In genomic region chr3:185112186-185112585, GRCh38 we compare ENCODE assay signal across 9 cellular contexts. TPM values are rescaled to one million over a fixed set of nuclear protein-coding genes. Genes with fewer than 3 reads are reported as not detected.
"Had no signal": no experiment of that assay in that cellular context is flagged by ENCODE, and none has a peak within 500 bp of the region (broad histone marks: within the 10 kb centered on the region; RNA-seq: fewer than 3 reads in every experiment).

No MANE protein-coding gene starts in this region.

- H3K4me2 ChIP-seq: GM23338 had no signal

- H3K27ac ChIP-seq: GM23248 had no signal

- ATAC-seq: GM23338, HCT116 had no signal

- H2AFZ ChIP-seq: GM23248, GM23338 had no signal

- H3K36me3 ChIP-seq: HAP-1 had no signal

- H3K9me3 ChIP-seq: HAP-1 had no signal

- DNase-seq: GM23248, GOT3, H7, H9, HCEC 1CT, HFFc6 had no signal

- H3K9ac ChIP-seq: GM23248 had no signal

- H3K4me3 ChIP-seq: GM23248, GM23338, HAP-1 had no signal

RNA-seq across cellular contexts. Expression of gene C3orf70, which starts 40.7 kb away (rescaled TPM):
- total RNA-seq: GM23248 had no signal
